ENCODE assay signal across 8 cellular contexts in the genomic region with DNA sequence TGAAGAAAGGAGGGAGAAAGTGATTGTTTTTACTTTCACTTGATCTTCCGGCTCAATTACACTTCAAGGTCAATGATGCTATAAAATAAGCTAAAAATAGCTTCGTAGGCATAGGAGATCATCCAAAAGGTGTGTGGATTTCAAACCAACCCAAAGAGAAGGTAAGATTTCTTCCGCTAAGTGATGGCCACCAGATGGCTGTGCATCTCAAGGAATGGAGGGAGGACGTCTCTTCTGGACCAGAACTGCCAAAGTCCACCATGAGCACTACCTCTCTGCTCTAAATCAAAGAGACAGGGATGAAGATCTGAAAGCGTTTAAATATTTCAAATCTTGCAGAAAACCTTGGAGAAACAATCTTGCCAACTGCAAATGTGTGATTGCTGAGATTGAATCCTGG.
DNase-seq lines count a peak whose midpoint lies in the region; ATAC-seq and TF ChIP-seq lines count a peak whose summit lies in the region.

No MANE protein-coding gene starts in this region.

- H3K36me3 Mint-ChIP-seq in nephron (ENCODE audit: low read depth) = no peaks in the 10 kb centered on the region

- peak in 2 of 3 experiments; percentile 36 to 45 for TF ChIP-seq CTCF in nephron (IDR thresholded peaks at IDR 0.05; ENCODE audit: unreplicated experiment in 3 of 3)

- H3K27me3 Mint-ChIP-seq in nephron (ENCODE audit: low read depth) = peaks cover 3% of the 10 kb centered on the region

- H3K4me3 Mint-ChIP-seq in nephron = no peak overlapping the region

- no peaks in the 10 kb centered on the region for H3K9me3 Mint-ChIP-seq in nephron

- peaks cover 28% of the 10 kb centered on the region for H3K4me1 Mint-ChIP-seq in nephron

- ATAC-seq in HG02870 (IDR thresholded peaks at IDR 0.05; ENCODE audit: unreplicated experiment) = peak; percentile 37
- no peak for ATAC-seq in GM19328 (IDR thresholded peaks at IDR 0.05; ENCODE audit: unreplicated experiment)
- ATAC-seq in GM21723 (IDR thresholded peaks at IDR 0.05; ENCODE audit: unreplicated experiment) = no peak

- H3K27ac Mint-ChIP-seq in nephron = no peak overlapping the region

- DNase-seq in NK-92 treated with Interleukin-12 subunit alpha and Interleukin-12 subunit beta, amount 100 ng/mL, for 24 hours (lab: John Stamatoyannopoulos, UW) = peak; percentile 10
- DNase-seq in NK-92 (lab: John Stamatoyannopoulos, UW; ENCODE audit: unreplicated experiment) = no peak
- DNase-seq in SK-MEL-5 (ENCODE audit: low read depth, low spot score) = peak; percentile 42
- no peak for DNase-seq in activated CD4-positive, CD25-positive, alpha-beta regulatory T cell treated with anti-CD3 and anti-CD28 coated beads, Interleukin-2, amount 50 U/mL, for 72 hours

- in situ Hi-C loops in SK-MEL-5 (cut with HindIII; ENCODE audit: low pct_unique_long_range_greater_than_20kb, low sequenced_read_pairs) = loop anchor here (5.0 kb wide), 1 partner anchor 302 kb away; no protein-coding TSS in a partner anchor

Comparison
In these comparisons a context has a peak if more than half of its experiments do, and no peak if none do; other contexts are left out.
1. DNase-seq: peak in NK-92 treated with Interleukin-12 subunit alpha and Interleukin-12 subunit beta, amount 100 ng/mL, for 24 hours (single experiment) and SK-MEL-5 (single experiment); none in NK-92 (single experiment) and activated CD4-positive, CD25-positive, alpha-beta regulatory T cell treated with anti-CD3 and anti-CD28 coated beads, Interleukin-2, amount 50 U/mL, for 72 hours (single experiment).